ENCODE assay signal across 9 cellular contexts in genomic region chr14:52015411-52016030, GRCh38. TPM values are rescaled to one million over a fixed set of nuclear protein-coding genes. Genes with fewer than 3 reads are reported as not detected.
DNase-seq lines count a peak whose midpoint lies in the region; ATAC-seq and TF ChIP-seq lines count a peak whose summit lies in the region.
"Had no signal": no experiment of that assay in that cellular context is flagged by ENCODE, and none has a peak within 500 bp of the region (broad histone marks: within the 10 kb centered on the region; RNA-seq: fewer than 3 reads in every experiment).

No MANE protein-coding gene starts in this region.

- no peak overlapping the region for H3K4me3 ChIP-seq in AG04450 (ENCODE audit: low read depth, low read length)

- H3K27ac ChIP-seq in AG04450 (ENCODE audit: low read depth, low read length) (no peak overlapping the region), angular gyrus (ENCODE audit: low read depth, low read length) (peak overlapping the region; percentile 91)

- H3K9me3 Mint-ChIP-seq in activated CD4-positive, alpha-beta T cell treated with anti-CD3 and anti-CD28 coated beads, Interleukin-2, amount 10 ng/mL, durations not matched to agents 7 days and 5 days, result no peaks in the 10 kb centered on the region

- DNase-seq in AG04450 (ENCODE audit: low read depth, low spot score) (no peak), HEK293T (ENCODE audit: extremely low spot score) (peak; percentile 23), islet precursor cell (peak; percentile 68), cortex of kidney (lab: John Stamatoyannopoulos, UW) (no peak)
- no peak for DNase-seq in activated CD4-positive, alpha-beta T cell treated with anti-CD3 and anti-CD28 coated beads, Interleukin-2, amount 10 ng/mL, durations not matched to agents 7 days and 5 days
- DNase-seq: activated T-cell treated with anti-CD3 and anti-CD28 coated beads, Interleukin-2, amount 50 U/mL, for 48 hours had no signal

- POLR2A ChIA-PET in AG04450 (lab: Yijun Ruan, JAX), result interaction anchor here (1.0 to 2.5 kb wide), 2 partner anchors 10 to 53 kb away, joined by 3 to 11 read pairs; partner anchors contain the start of gene NID2
- POLR2A ChIA-PET in HEK293T (lab: Yijun Ruan, JAX), result no interaction called here
- POLR2A ChIA-PET in activated CD4-positive, alpha-beta T cell treated with anti-CD3 and anti-CD28 coated beads, Interleukin-2, amount 10 ng/mL, durations not matched to agents 7 days and 5 days (lab: Charles Lee), result no interaction called here

- no peaks in the 10 kb centered on the region for H3K27me3 ChIP-seq in AG04450 (ENCODE audit: control insufficient read depth, insufficient read depth, low read length)

- peaks cover 9% of the 10 kb centered on the region for H3K4me1 Mint-ChIP-seq in activated CD4-positive, alpha-beta T cell treated with anti-CD3 and anti-CD28 coated beads, Interleukin-2, amount 10 ng/mL, durations not matched to agents 7 days and 5 days

- H3K27ac Mint-ChIP-seq in activated CD4-positive, alpha-beta T cell treated with anti-CD3 and anti-CD28 coated beads, Interleukin-2, amount 10 ng/mL, durations not matched to agents 7 days and 5 days, result no peak overlapping the region

- ATAC-seq in HG03342 (IDR thresholded peaks at IDR 0.05; ENCODE audit: unreplicated experiment) (no peak), HG02763 (IDR thresholded peaks at IDR 0.05; ENCODE audit: unreplicated experiment) (no peak)

- TF ChIP-seq CTCF in AG04450 (IDR thresholded peaks at IDR 0.05; ENCODE audit: low read depth, low read length), result peak; percentile 48

- CTCF ChIA-PET in AG04450 (lab: Charles Lee), result interaction anchor here (1.3 to 2.1 kb wide), 6 partner anchors 9 to 118 kb away, joined by 3 to 10 read pairs (median 6); no protein-coding TSS in a partner anchor
- CTCF ChIA-PET in HEK293T (lab: Yijun Ruan, JAX), result interaction anchor here (0.7 kb wide), 1 partner anchor 20 kb away, joined by 3 read pairs; no protein-coding TSS in a partner anchor
- CTCF ChIA-PET in activated CD4-positive, alpha-beta T cell treated with anti-CD3 and anti-CD28 coated beads, Interleukin-2, amount 10 ng/mL, durations not matched to agents 7 days and 5 days (lab: Charles Lee), result interaction anchor here (0.8 to 1.6 kb wide), 3 partner anchors 9 to 38 kb away, joined by 3 to 5 read pairs (median 3); no protein-coding TSS in a partner anchor

- H3K9me3 ChIP-seq in AG04450 (ENCODE audit: control insufficient read depth, insufficient read depth, low read length), result no peaks in the 10 kb centered on the region

- H3K36me3 Mint-ChIP-seq in activated CD4-positive, alpha-beta T cell treated with anti-CD3 and anti-CD28 coated beads, Interleukin-2, amount 10 ng/mL, durations not matched to agents 7 days and 5 days (ENCODE audit: low read depth), result peaks cover 13% of the 10 kb centered on the region

- H3K4me3 Mint-ChIP-seq in activated CD4-positive, alpha-beta T cell treated with anti-CD3 and anti-CD28 coated beads, Interleukin-2, amount 10 ng/mL, durations not matched to agents 7 days and 5 days, result no peak overlapping the region

- peaks cover 5% of the 10 kb centered on the region for H3K27me3 Mint-ChIP-seq in activated CD4-positive, alpha-beta T cell treated with anti-CD3 and anti-CD28 coated beads, Interleukin-2, amount 10 ng/mL, durations not matched to agents 7 days and 5 days

TF ChIP-seq in HEK293T, 16 proteins besides CTCF, POLR2A, EP300 and RAD21:
- TF ChIP-seq CTBP1 (IDR thresholded peaks at IDR 0.05; ENCODE audit: borderline replicate concordance) (no peak), LEF1 (IDR thresholded peaks at IDR 0.05; ENCODE audit: borderline replicate concordance) (no peak), ARNT (IDR thresholded peaks at IDR 0.05) (no peak), FOXA1 (IDR thresholded peaks at IDR 0.05) (no peak)

RNA-seq across cellular contexts. Expression of gene RTRAF, which starts 26.2 kb away (rescaled TPM):
- 366 and 400 TPM in 2 replicates for polyA plus RNA-seq in AG04450 (2011; rRNA removed)
- polyA minus RNA-seq in AG04450 (2011; rRNA and poly(A)+ RNA removed), result 129 and 138 TPM in 2 replicates
- total RNA-seq in activated CD4-positive, alpha-beta T cell treated with anti-CD3 and anti-CD28 coated beads, Interleukin-2, amount 10 ng/mL, durations not matched to agents 7 days and 5 days, result 100 to 1,000 TPM; 194 to 217 TPM

RNA-seq across cellular contexts. Expression of gene NID2, which starts 53.3 kb away (rescaled TPM):
- 413 and 418 TPM in 2 replicates for polyA plus RNA-seq in AG04450 (2011; rRNA removed)
- 276 and 284 TPM in 2 replicates for polyA minus RNA-seq in AG04450 (2011; rRNA and poly(A)+ RNA removed)
- total RNA-seq in activated CD4-positive, alpha-beta T cell treated with anti-CD3 and anti-CD28 coated beads, Interleukin-2, amount 10 ng/mL, durations not matched to agents 7 days and 5 days, result under 1 TPM; 0.30 to 0.33 TPM

Comparison
In these comparisons a context has a peak if more than half of its experiments do, and no peak if none do; other contexts are left out.
1. DNase-seq: peak in HEK293T (single experiment) and islet precursor cell (single experiment); none in AG04450 (single experiment), cortex of kidney (single experiment) and activated CD4-positive, alpha-beta T cell treated with anti-CD3 and anti-CD28 coated beads, Interleukin-2, amount 10 ng/mL, durations not matched to agents 7 days and 5 days (single experiment).